Comparison of ENCODE assay signal across 8 cellular contexts in the genomic region with DNA sequence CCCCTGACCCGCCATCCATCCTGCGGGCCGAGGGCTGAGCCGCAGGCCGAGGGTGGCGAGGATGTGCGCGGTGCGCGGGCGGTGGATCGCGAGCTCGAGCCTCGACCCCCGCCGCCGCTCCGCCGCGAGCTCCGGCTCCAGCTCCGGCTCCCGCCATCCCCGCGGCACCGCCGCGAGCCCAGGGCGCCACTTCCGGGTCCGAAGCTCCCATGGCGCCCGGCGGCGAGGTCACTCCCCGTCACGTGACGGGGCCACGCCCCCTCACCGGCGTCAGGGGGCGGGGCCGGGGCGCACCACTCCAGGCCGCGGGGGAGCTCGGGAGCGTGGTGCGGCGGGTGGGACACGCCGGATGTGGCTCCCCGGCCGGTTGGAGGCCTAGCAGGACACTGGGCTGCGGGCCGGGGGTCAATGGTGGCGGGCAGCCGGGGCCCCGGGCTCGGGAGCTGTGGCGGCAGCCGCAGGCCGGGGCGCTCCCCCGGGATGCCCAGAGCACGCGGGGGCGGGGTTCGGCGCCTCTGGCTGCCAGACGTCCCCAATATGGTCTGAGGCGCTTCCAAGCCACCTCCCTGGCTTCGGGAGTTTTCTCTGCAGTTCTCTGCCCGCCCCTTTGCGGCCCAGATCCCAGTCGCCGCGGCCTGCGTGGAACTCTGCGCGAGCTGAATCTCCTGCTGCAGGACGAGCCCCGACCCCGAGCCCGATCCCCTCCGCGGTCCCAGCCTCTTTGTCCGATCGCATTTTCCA. TPM values are rescaled to one million over a fixed set of nuclear protein-coding genes. Genes with fewer than 3 reads are reported as not detected.
DNase-seq lines count a peak whose midpoint lies in the region; ATAC-seq and TF ChIP-seq lines count a peak whose summit lies in the region.

Gene MTCH1 (minus strand): TSS at position 234 of the 741 bp plus-strand sequence. CDS start 23 bp downstream, at position 211.

- H3K27me3 ChIP-seq in prostate gland (replicated peaks; ENCODE audit: insufficient read depth) = no peaks in the 10 kb centered on the region

- H3K9me3 ChIP-seq in prostate gland = no peaks in the 10 kb centered on the region

- peak; percentile 99 for TF ChIP-seq POLR2A in prostate gland (IDR thresholded peaks at IDR 0.05)

- peak within 1 kb of the TSS; percentile 99 to 100 for H3K4me3 ChIP-seq in prostate gland

- WGBS in prostate gland = under 1% methylated on average over 68 of the region's 90 CpGs

- no peaks in the 10 kb centered on the region for H3K36me3 ChIP-seq in prostate gland

- H3K4me1 ChIP-seq in prostate gland (replicated peaks) = peaks cover 4% of the 10 kb centered on the region

- H3K27ac ChIP-seq in prostate gland = peak within 1 kb of the TSS; percentile 97 to 98

- TF ChIP-seq CTCF in GM13977 (IDR thresholded peaks at IDR 0.05; ENCODE audit: extremely low read depth, insufficient read depth, missing control alignments) (no peak), prostate gland (IDR thresholded peaks at IDR 0.05) (peak in 1 of 4 experiments; percentile 3)

- intact Hi-C loops in T-helper 1 cell treated with Interleukin-12 subunit alpha and Interleukin-12 subunit beta and Interleukin-4 antibody, amounts not matched to agents 30 ng/mL and 1 ng/mL, for 36 hours (cut with micrococcal nuclease) = loop anchor here (1.0 to 10.0 kb wide), 9 partner anchors 32 to 1061 kb away; partner anchors contain the start of genes C6orf89, CMTR1, SRPK1 and STK38
- intact Hi-C loops in left cardiac atrium (cut with DNase I) (no loop called here), prostate gland (cut with DNase I) (loop anchor here (2.0 to 5.0 kb wide), 2 partner anchors 33 to 186 kb away; partner anchors contain the start of gene PIM1)

- DNase-seq in GM13977 (ENCODE audit: low spot score) = peak; percentile 99
- peak; percentile 92 to 97 (median 94) for DNase-seq in NCI-H1417 (lab: John Stamatoyannopoulos, UW)
- peak; percentile 85 for DNase-seq in amniotic epithelial cell (ENCODE audit: low read depth)
- DNase-seq in left cardiac atrium = peak; percentile 94
- DNase-seq in prostate gland (ENCODE audit: low spot score) = peak; percentile 85
- DNase-seq in ureter (ENCODE audit: low spot score) = peak; percentile 90

- in situ Hi-C loops in GM13977 (cut with MboI; ENCODE audit: low pct_unique_long_range_greater_than_20kb, low sequenced_read_pairs, unreplicated experiment) = no loop called here

- ATAC-seq in HG02763 (IDR thresholded peaks at IDR 0.05; ENCODE audit: unreplicated experiment) = peak; percentile 82
- ATAC-seq in left cardiac atrium = peak; percentile 95

RNA-seq across cellular contexts. Expression of gene MTCH1, which starts in this region (rescaled TPM):
- 128 and 132 TPM in 2 replicates for total RNA-seq in T-helper 1 cell treated with Interleukin-12 subunit alpha and Interleukin-12 subunit beta and Interleukin-4 antibody, amounts not matched to agents 30 ng/mL and 1 ng/mL, for 36 hours
- total RNA-seq in left cardiac atrium (100 to 1,000 TPM; 178 to 214 TPM), prostate gland (100 to 1,000 TPM; 269 to 367 TPM), ureter (170 TPM)

Comparison
In these comparisons a context has a peak if more than half of its experiments do, and no peak if none do; other contexts are left out.
1. Peak in every context shown above with its lines: DNase-seq, ATAC-seq, H3K4me3 ChIP-seq and H3K27ac ChIP-seq.
2. intact Hi-C loops: an anchor here in T-helper 1 cell treated with Interleukin-12 subunit alpha and Interleukin-12 subunit beta and Interleukin-4 antibody, amounts not matched to agents 30 ng/mL and 1 ng/mL, for 36 hours (1.0 to 10.0 kb wide) and prostate gland (2.0 to 5.0 kb wide); none called in left cardiac atrium.